In genomic region chr2:237459226-237459625, GRCh38 we compare ENCODE assay signal across 22 cellular contexts. TPM values are rescaled to one million over a fixed set of nuclear protein-coding genes. Genes with fewer than 3 reads are reported as not detected.
A peak's percentile ranks its signal among the peaks of the same experiment; 100 is the strongest.
DNase-seq lines count a peak whose midpoint lies in the region; ATAC-seq, FAIRE-seq and TF ChIP-seq lines count a peak whose summit lies in the region.
"Had no signal": no experiment of that assay in that cellular context is flagged by ENCODE, and none has a peak within 500 bp of the region (broad histone marks: within the 10 kb centered on the region; RNA-seq: fewer than 3 reads in every experiment).

No MANE protein-coding gene starts in this region.

- CTCF ChIA-PET in H1 (lab: Charles Lee; ENCODE audit: partially characterized antibody): interaction anchor here (0.6 to 3.5 kb wide), 6 partner anchors 10 to 297 kb away, joined by 3 to 13 read pairs (median 4); no protein-coding TSS in a partner anchor

- H4K5ac ChIP-seq in H1 (ENCODE audit: insufficient read length, low read depth, low read length): no peak overlapping the region

- no peak overlapping the region for H4K91ac ChIP-seq in H1 (replicated peaks; ENCODE audit: insufficient read length, low read length)

- no peak overlapping the region for H2AFZ ChIP-seq in H1 (ENCODE audit: low read length)

- no peak for TF ChIP-seq EP300 in H1 (IDR thresholded peaks at IDR 0.05; ENCODE audit: borderline replicate concordance in 1 of 2, low read depth in 2 of 2, low read length in 2 of 2)

- intact Hi-C loops in psoas muscle (cut with DNase I): no loop called here

- no peak overlapping the region for H3K27ac ChIP-seq in H1 (ENCODE audit: low read depth, low read length)
- H3K27ac ChIP-seq in psoas muscle: peak overlapping the region; percentile 60
- H3K27ac ChIP-seq: body of pancreas, foreskin keratinocyte, KMS-11, testis had no signal

- DNase-seq in EH (ENCODE audit: low read depth): peak; percentile 51
- peak; percentile 53 for DNase-seq in M059J (ENCODE audit: low read depth)
- no peak for DNase-seq in H1 (ENCODE audit: low read depth in 1 of 2, low spot score in 2 of 2)
- DNase-seq in psoas muscle: no peak
- DNase-seq in islet precursor cell: no peak
- no peak for DNase-seq in HPDE6-E6E7 (ENCODE audit: extremely low spot score)
- DNase-seq: activated CD4-positive, alpha-beta T cell treated with anti-CD3 and anti-CD28 coated beads for 48 hours; body of pancreas; DND-41; NCI-H1930; NCI-H2227 treated with DMSO at 0.1 percent for 48 hours; NCI-H82; testis had no signal

- 0 out of 2 replicates have a peak overlapping the region, but pooled peaks have one; percentile 14 for H2BK15ac ChIP-seq in H1 (ENCODE audit: low read length)

- no peak overlapping the region for H2BK120ac ChIP-seq in H1 (replicated peaks; ENCODE audit: low read depth, low read length)

- no peaks in the 10 kb centered on the region for H3K4me1 ChIP-seq in H1 (replicated peaks in 1 of 4; ENCODE audit: control insufficient read depth in 3 of 4, insufficient read depth in 4 of 4, low read length in 3 of 4)
- H3K4me1 ChIP-seq in psoas muscle: peaks cover 14% of the 10 kb centered on the region
- H3K4me1 ChIP-seq: body of pancreas, foreskin keratinocyte, testis had no signal

- no peak for TF ChIP-seq CTCF in H1 (IDR thresholded peaks at IDR 0.05; ENCODE audit: control extremely low read depth in 1 of 3, insufficient read depth in 1 of 3, low read depth in 1 of 3, low read length in 3 of 3)
- no peak for TF ChIP-seq CTCF in psoas muscle (IDR thresholded peaks at IDR 0.05)

- no peak overlapping the region for H2BK20ac ChIP-seq in H1 (ENCODE audit: low read length)

- H3K4ac ChIP-seq in H1 (replicated peaks; ENCODE audit: insufficient read length, low read depth, low read length): no peak overlapping the region

- H3K23ac ChIP-seq in H1 (ENCODE audit: insufficient read length): no peak overlapping the region

- no peak overlapping the region for H2BK5ac ChIP-seq in H1 (ENCODE audit: low read depth, low read length)

- FAIRE-seq in H1 (lab: Jason Lieb, UNC): no peak
- FAIRE-seq: endometrium, GM12891 had no signal

- no peak for TF ChIP-seq RAD21 in H1 (IDR thresholded peaks at IDR 0.05 in 1 of 2, conservative IDR thresholded peaks at IDR 0.05 in 1 of 2; ENCODE audit: low read depth in 2 of 2, low read length in 2 of 2)

- H3K23me2 ChIP-seq in H1 (ENCODE audit: low read depth, low read length): peaks cover 6% of the 10 kb centered on the region; the same call in 1 of the 2 replicates

- no peaks in the 10 kb centered on the region for H3K79me1 ChIP-seq in H1 (ENCODE audit: low read depth, low read length)

- H3K18ac ChIP-seq in H1 (ENCODE audit: extremely low read depth, low read length): no peak overlapping the region

- H3K56ac ChIP-seq in H1 (replicated peaks; ENCODE audit: insufficient read length, low read depth, low read length): no peak overlapping the region

- H3K4me2 ChIP-seq in H1 (ENCODE audit: insufficient read depth in 1 of 2, low read depth in 2 of 2, low read length in 2 of 2): no peak overlapping the region
- H3K4me2 ChIP-seq: KMS-11 had no signal

- H3K27me3 ChIP-seq in H1 (replicated peaks in 1 of 4; ENCODE audit: control insufficient read depth in 3 of 4, extremely low read depth in 1 of 4, insufficient read depth in 3 of 4, low read length in 3 of 4) (no peaks in the 10 kb centered on the region), psoas muscle (ENCODE audit: insufficient read depth in 3 of 3, low read length in 2 of 3) (no peaks in the 10 kb centered on the region)
- H3K27me3 ChIP-seq: body of pancreas, foreskin keratinocyte, testis had no signal

- H3K14ac ChIP-seq in H1 (ENCODE audit: insufficient read length): no peak overlapping the region

- no peak for ATAC-seq in psoas muscle
- no peak for ATAC-seq in HG02970 (IDR thresholded peaks at IDR 0.05; ENCODE audit: low FRiP score, unreplicated experiment)
- ATAC-seq in HG03378 (IDR thresholded peaks at IDR 0.05; ENCODE audit: unreplicated experiment): no peak
- ATAC-seq: body of pancreas had no signal

- H3K79me2 ChIP-seq in H1 (ENCODE audit: control insufficient read depth in 1 of 2, insufficient read depth in 2 of 2, low read length in 2 of 2): no peaks in the 10 kb centered on the region

- H3K9me3 ChIP-seq in H1 (ENCODE audit: insufficient read depth in 2 of 2, low read depth in 1 of 2, low read length in 1 of 2): no peaks in the 10 kb centered on the region; a peak in 1 of 4 replicates
- no peaks in the 10 kb centered on the region for H3K9me3 ChIP-seq in psoas muscle
- H3K9me3 ChIP-seq: body of pancreas, testis had no signal

- TF ChIP-seq POLR2A in H1 (IDR thresholded peaks at IDR 0.05; ENCODE audit: control extremely low read depth in 1 of 2, low read depth in 2 of 2, low read length in 2 of 2): no peak

- no peaks in the 10 kb centered on the region for H4K20me1 ChIP-seq in H1 (replicated peaks in 1 of 2; ENCODE audit: control insufficient read depth in 1 of 2, insufficient read depth in 2 of 2, low read length in 2 of 2)

- WGBS in H1 (ENCODE audit: extremely low coverage in 1 of 2, insufficient coverage in 1 of 2, insufficient read length in 1 of 2, insufficient replicate concordance in 2 of 2, low coverage in 1 of 2, low lambda C conversion rate in 2 of 2, missing lambda C conversion rate in 1 of 2), 2 experiments: 84% methylated on average over 4 of the region's 4 CpGs; no CpG with 5 or more reads in 1 of the 2 experiments
- WGBS in psoas muscle, 3 donors: 83 to 91% (median 88%) methylated on average over 4 of the region's 4 CpGs

- H3K36me3 ChIP-seq in H1 (ENCODE audit: control insufficient read depth in 2 of 4, insufficient read depth in 4 of 4, low read length in 3 of 4) (no peaks in the 10 kb centered on the region), psoas muscle (ENCODE audit: insufficient read depth in 1 of 2, low read depth in 1 of 2) (no peaks in the 10 kb centered on the region)

- H3K4me3 ChIP-seq in H1 (ENCODE audit: extremely low read depth in 1 of 4, insufficient read depth in 2 of 4, low read depth in 3 of 4, low read length in 4 of 4) (no peak overlapping the region), psoas muscle (no peak overlapping the region)
- H3K4me3 ChIP-seq: body of pancreas, coronary artery, testis had no signal

- H4K8ac ChIP-seq in H1 (ENCODE audit: extremely low read depth, insufficient read depth, low read length): no peak overlapping the region

- H2BK12ac ChIP-seq in H1 (ENCODE audit: low read depth, low read length): no peak overlapping the region

- H2AK5ac ChIP-seq in H1 (ENCODE audit: low read depth, low read length): no peak overlapping the region

- H3K9ac ChIP-seq in H1 (replicated peaks in 1 of 4; ENCODE audit: extremely low read depth in 1 of 4, low read depth in 3 of 4, low read length in 3 of 4): no peak overlapping the region
- H3K9ac ChIP-seq: KMS-11 had no signal

- POLR2A ChIA-PET in H1 (lab: Charles Lee; ENCODE audit: partially characterized antibody): interaction anchor here (0.8 kb wide), 1 partner anchor 20 kb away, joined by 3 read pairs; no protein-coding TSS in a partner anchor

TF ChIP-seq in H1, 55 proteins besides CTCF, POLR2A, EP300 and RAD21:
- no peak for TF ChIP-seq EZH2 (IDR thresholded peaks at IDR 0.05; ENCODE audit: low read depth, low read length, severe bottlenecking)
- TF ChIP-seq TAF7 (optimal IDR thresholded peaks at IDR 0.05; ENCODE audit: borderline replicate concordance, low read depth, low read length): no peak
- TF ChIP-seq TEAD4 (IDR thresholded peaks at IDR 0.05; ENCODE audit: low read depth, low read length): no peak
- no peak for TF ChIP-seq SP4 (IDR thresholded peaks at IDR 0.05; ENCODE audit: low read length)
- TF ChIP-seq CTBP2 (IDR thresholded peaks at IDR 0.05; ENCODE audit: borderline replicate concordance, insufficient read depth, insufficient read length, low read length): no peak
- no peak for TF ChIP-seq FOSL1 (IDR thresholded peaks at IDR 0.05; ENCODE audit: insufficient read depth, low read depth, low read length)
- no peak for TF ChIP-seq POU5F1 (IDR thresholded peaks at IDR 0.05; ENCODE audit: low read depth, low read length)

RNA-seq across cellular contexts. Expression of gene MLPH, which starts 27.8 kb away (rescaled TPM):
- total RNA-seq in M059J (2014; rRNA removed; shearing (Covaris generic)): 50.7 and 68.8 TPM in 2 replicates
- 17.0 TPM in 2 replicates for total RNA-seq in H1 (2021; fragmentation: NEBNext Ultra II Directional; extraction: Animal tissue kit (Norgen Biotek cat#: 25700))
- polyA plus RNA-seq in H1 (2011; rRNA removed) (12.7 and 16.9 TPM in 2 replicates), psoas muscle (1 to 10 TPM; 1.4 to 5.6 (median 1.9) TPM)
- 12.6 TPM for polyA plus RNA-seq in H1 (2011; cell fraction: cytosol; rRNA removed)
- 47.0 TPM for polyA plus RNA-seq in H1 (2011; cell fraction: nucleus; rRNA removed)
- 15.7 to 18.9 TPM (median 17.7 TPM) in 4 replicates for polyA plus RNA-seq in H1 (2012, experiment 1 of 2)
- 7.2 TPM for polyA plus RNA-seq in H1 (2012, experiment 2 of 2)
- 11.2 TPM for polyA plus RNA-seq in H1 (2013, experiment 1 of 2)
- polyA plus RNA-seq in H1 (2013, experiment 2 of 2): 11.0 TPM
- 14.5 and 14.8 TPM in 2 replicates for polyA minus RNA-seq in H1 (2011; rRNA and poly(A)+ RNA removed)
- polyA minus RNA-seq in H1 (2011; cell fraction: cytosol; rRNA and poly(A)+ RNA removed): 10.6 TPM
- polyA minus RNA-seq in H1 (2011; cell fraction: nucleus; rRNA and poly(A)+ RNA removed): 14.1 TPM
- 1 to 10 TPM in 3 of 4 donors, under 1 TPM in 1; 0.91 to 7.8 (median 3.2) TPM for total RNA-seq in psoas muscle
- total RNA-seq: mononuclear cell had no signal
- polyA plus RNA-seq: neural cell had no signal

RNA-seq across cellular contexts. Expression of gene COL6A3, which starts 45.3 kb away (rescaled TPM):
- 2.1 and 3.5 TPM in 2 replicates for total RNA-seq in M059J (2014; rRNA removed; shearing (Covaris generic))
- 3.4 and 3.5 TPM in 2 replicates for total RNA-seq in H1 (2021; fragmentation: NEBNext Ultra II Directional; extraction: Animal tissue kit (Norgen Biotek cat#: 25700))
- polyA plus RNA-seq in H1 (2011; rRNA removed): 1.2 and 1.9 TPM in 2 replicates
- 1.2 TPM for polyA plus RNA-seq in H1 (2011; cell fraction: cytosol; rRNA removed)
- 4.1 TPM for polyA plus RNA-seq in H1 (2011; cell fraction: nucleus; rRNA removed)
- 2.4 to 3.5 TPM (median 3.0 TPM) in 4 replicates for polyA plus RNA-seq in H1 (2012, experiment 1 of 2)
- 0.60 TPM for polyA plus RNA-seq in H1 (2012, experiment 2 of 2)
- polyA plus RNA-seq in H1 (2013, experiment 1 of 2): 5.0 TPM
- 3.8 TPM for polyA plus RNA-seq in H1 (2013, experiment 2 of 2)
- 3.1 and 6.5 TPM in 2 replicates for polyA minus RNA-seq in H1 (2011; rRNA and poly(A)+ RNA removed)
- polyA minus RNA-seq in H1 (2011; cell fraction: cytosol; rRNA and poly(A)+ RNA removed): 3.0 TPM
- polyA minus RNA-seq in H1 (2011; cell fraction: nucleus; rRNA and poly(A)+ RNA removed): 6.4 TPM
- 10 to 100 TPM; 59.1 to 75.2 (median 71.4) TPM for total RNA-seq in psoas muscle
- 10 to 100 TPM; 15.5 to 23.2 (median 21.3) TPM for polyA plus RNA-seq in psoas muscle
- total RNA-seq: foreskin keratinocyte had no signal
- polyA plus RNA-seq: foreskin keratinocyte had no signal

Comparison
In these comparisons a context has a peak if more than half of its experiments do, and no peak if none do; other contexts are left out.
1. DNase-seq: peak in EH (single experiment) and M059J (single experiment); none in H1 (0 of 2), psoas muscle (0 of 2), islet precursor cell (single experiment) and HPDE6-E6E7 (single experiment).
2. RNA of gene COL6A3, which starts 45.3 kb away (total RNA-seq): 59.1 to 75.2 TPM in psoas muscle; 3.4 to 3.5 TPM in H1 and 2.1 to 3.5 TPM in M059J; every median in the first group is over 10 times any median in the second.